In genomic region chr2:241984271-241984655, GRCh38 we compare ENCODE assay signal across 16 cellular contexts.
"Had no signal": no experiment of that assay in that cellular context is flagged by ENCODE, and none has a peak within 500 bp of the region (broad histone marks: within the 10 kb centered on the region; RNA-seq: fewer than 3 reads in every experiment).

No MANE protein-coding gene starts in this region.

- ATAC-seq: activated CD8-positive, alpha-beta T cell treated with anti-CD3 and anti-CD28 coated beads for 36 hours; gastrocnemius medialis had no signal

- H3K27me3 ChIP-seq: cardiac muscle cell, gastrocnemius medialis, SJSA1 had no signal

- H3K36me3 ChIP-seq: cardiac muscle cell, gastrocnemius medialis, sigmoid colon, SJSA1 had no signal

- H3K4me1 ChIP-seq: gastrocnemius medialis, sigmoid colon had no signal

- H3K9me3 Mint-ChIP-seq: activated CD8-positive, alpha-beta T cell treated with anti-CD3 and anti-CD28 coated beads for 36 hours had no signal

- H3K4me3 ChIP-seq: cardiac muscle cell, gastrocnemius medialis, lung, mucosa of descending colon, sigmoid colon, SJSA1 had no signal

- H3K27ac Mint-ChIP-seq: activated CD8-positive, alpha-beta T cell treated with anti-CD3 and anti-CD28 coated beads for 36 hours; nephron had no signal

- H3K27me3 Mint-ChIP-seq: activated CD8-positive, alpha-beta T cell treated with anti-CD3 and anti-CD28 coated beads for 36 hours had no signal

- H3K4me3 Mint-ChIP-seq: activated CD8-positive, alpha-beta T cell treated with anti-CD3 and anti-CD28 coated beads for 36 hours; nephron had no signal

- DNase-seq: activated CD8-positive, alpha-beta T cell treated with anti-CD3 and anti-CD28 coated beads for 36 hours; activated effector memory CD4-positive, alpha-beta T cell treated with anti-CD3 and anti-CD28 coated beads, Interleukin-2, amount 50 U/mL, for 16 hours; cortex of kidney; effector CD8-positive, alpha-beta T cell; gastrocnemius medialis; kidney; mucosa of descending colon; sigmoid colon; stimulated activated CD4-positive, alpha-beta T cell treated with anti-CD3 and anti-CD28 coated beads, Interleukin-2, amount 100 ng/mL, for 48 hours; SW 1271; T-helper 9 cell had no signal

- H3K27ac ChIP-seq: cardiac muscle cell, epithelial cell of prostate, gastrocnemius medialis, sigmoid colon, SJSA1 had no signal

- H3K9me3 ChIP-seq: gastrocnemius medialis, mucosa of descending colon, sigmoid colon, SJSA1 had no signal
